1 cellular context compared by ENCODE assay signal in the genomic region with DNA sequence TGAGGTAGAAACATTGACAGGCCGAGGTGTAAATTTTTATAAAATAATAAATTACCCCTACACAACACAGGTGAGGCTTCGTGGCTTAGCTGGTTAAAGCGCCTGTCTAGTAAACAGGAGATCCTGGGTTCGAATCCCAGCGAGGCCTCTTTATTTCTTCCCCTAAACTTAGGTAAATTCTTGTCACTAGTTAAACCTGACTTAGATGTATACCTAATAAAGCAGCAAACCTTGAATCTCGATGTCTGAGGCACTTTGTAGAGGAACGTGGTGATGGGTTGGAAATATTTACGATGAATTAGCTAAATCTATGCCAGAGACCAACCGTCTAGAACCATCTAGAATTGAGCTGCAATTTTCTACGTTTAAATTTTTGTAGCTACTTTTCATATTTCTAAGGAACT.
TF ChIP-seq lines count a peak whose summit lies in the region.

No MANE protein-coding gene starts in this region.

TF ChIP-seq in WTC11, 78 proteins besides CTCF, POLR2A, EP300 and RAD21 (continued from another document and continues in another):
- TF ChIP-seq, protein P1, sequence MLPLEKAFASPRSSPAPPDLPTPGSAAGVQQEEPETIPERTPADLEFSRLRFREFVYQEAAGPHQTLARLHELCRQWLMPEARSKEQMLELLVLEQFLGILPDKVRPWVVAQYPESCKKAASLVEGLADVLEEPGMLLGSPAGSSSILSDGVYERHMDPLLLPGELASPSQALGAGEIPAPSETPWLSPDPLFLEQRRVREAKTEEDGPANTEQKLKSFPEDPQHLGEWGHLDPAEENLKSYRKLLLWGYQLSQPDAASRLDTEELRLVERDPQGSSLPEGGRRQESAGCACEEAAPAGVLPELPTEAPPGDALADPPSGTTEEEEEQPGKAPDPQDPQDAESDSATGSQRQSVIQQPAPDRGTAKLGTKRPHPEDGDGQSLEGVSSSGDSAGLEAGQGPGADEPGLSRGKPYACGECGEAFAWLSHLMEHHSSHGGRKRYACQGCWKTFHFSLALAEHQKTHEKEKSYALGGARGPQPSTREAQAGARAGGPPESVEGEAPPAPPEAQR (CRISPR knock-in tag; IDR thresholded peaks at IDR 0.05): no peak
- TF ChIP-seq ATF1 (CRISPR knock-in tag; IDR thresholded peaks at IDR 0.05) (no peak), ZNF121 (CRISPR knock-in tag; IDR thresholded peaks at IDR 0.05) (no peak), ZNF138 (CRISPR knock-in tag; conservative IDR thresholded peaks at IDR 0.05) (no peak), MXD4 (CRISPR knock-in tag; IDR thresholded peaks at IDR 0.05; ENCODE audit: borderline replicate concordance) (no peak), FOXJ3 (CRISPR knock-in tag; IDR thresholded peaks at IDR 0.05; ENCODE audit: borderline replicate concordance) (no peak), HMGA2 (CRISPR knock-in tag; IDR thresholded peaks at IDR 0.05) (no peak), NR1H2 (CRISPR knock-in tag; IDR thresholded peaks at IDR 0.05) (no peak), ZNF423 (CRISPR knock-in tag; IDR thresholded peaks at IDR 0.05) (no peak), IRF2 (CRISPR knock-in tag; IDR thresholded peaks at IDR 0.05; ENCODE audit: borderline replicate concordance, low read depth) (no peak), NFE2L1 (CRISPR knock-in tag; IDR thresholded peaks at IDR 0.05) (no peak), EMX1 (CRISPR knock-in tag; IDR thresholded peaks at IDR 0.05) (peak; percentile 85; the same call in 1 of the 2 replicates), MYBL2 (CRISPR knock-in tag; IDR thresholded peaks at IDR 0.05) (no peak), CREM (CRISPR knock-in tag; IDR thresholded peaks at IDR 0.05) (no peak), ZNF416 (CRISPR knock-in tag; IDR thresholded peaks at IDR 0.05) (no peak), TP53 (CRISPR knock-in tag; IDR thresholded peaks at IDR 0.05) (no peak), NFYB (CRISPR knock-in tag; conservative IDR thresholded peaks at IDR 0.05; ENCODE audit: low read depth) (no peak), JAZF1 (CRISPR knock-in tag; IDR thresholded peaks at IDR 0.05) (no peak), KAT7 (CRISPR knock-in tag; IDR thresholded peaks at IDR 0.05; ENCODE audit: borderline replicate concordance) (no peak), SMAD3 (CRISPR knock-in tag; IDR thresholded peaks at IDR 0.05; ENCODE audit: borderline replicate concordance) (no peak)
- TF ChIP-seq, protein P2, sequence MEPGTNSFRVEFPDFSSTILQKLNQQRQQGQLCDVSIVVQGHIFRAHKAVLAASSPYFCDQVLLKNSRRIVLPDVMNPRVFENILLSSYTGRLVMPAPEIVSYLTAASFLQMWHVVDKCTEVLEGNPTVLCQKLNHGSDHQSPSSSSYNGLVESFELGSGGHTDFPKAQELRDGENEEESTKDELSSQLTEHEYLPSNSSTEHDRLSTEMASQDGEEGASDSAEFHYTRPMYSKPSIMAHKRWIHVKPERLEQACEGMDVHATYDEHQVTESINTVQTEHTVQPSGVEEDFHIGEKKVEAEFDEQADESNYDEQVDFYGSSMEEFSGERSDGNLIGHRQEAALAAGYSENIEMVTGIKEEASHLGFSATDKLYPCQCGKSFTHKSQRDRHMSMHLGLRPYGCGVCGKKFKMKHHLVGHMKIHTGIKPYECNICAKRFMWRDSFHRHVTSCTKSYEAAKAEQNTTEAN (CRISPR knock-in tag; IDR thresholded peaks at IDR 0.05): no peak
- TF ChIP-seq, protein P3, sequence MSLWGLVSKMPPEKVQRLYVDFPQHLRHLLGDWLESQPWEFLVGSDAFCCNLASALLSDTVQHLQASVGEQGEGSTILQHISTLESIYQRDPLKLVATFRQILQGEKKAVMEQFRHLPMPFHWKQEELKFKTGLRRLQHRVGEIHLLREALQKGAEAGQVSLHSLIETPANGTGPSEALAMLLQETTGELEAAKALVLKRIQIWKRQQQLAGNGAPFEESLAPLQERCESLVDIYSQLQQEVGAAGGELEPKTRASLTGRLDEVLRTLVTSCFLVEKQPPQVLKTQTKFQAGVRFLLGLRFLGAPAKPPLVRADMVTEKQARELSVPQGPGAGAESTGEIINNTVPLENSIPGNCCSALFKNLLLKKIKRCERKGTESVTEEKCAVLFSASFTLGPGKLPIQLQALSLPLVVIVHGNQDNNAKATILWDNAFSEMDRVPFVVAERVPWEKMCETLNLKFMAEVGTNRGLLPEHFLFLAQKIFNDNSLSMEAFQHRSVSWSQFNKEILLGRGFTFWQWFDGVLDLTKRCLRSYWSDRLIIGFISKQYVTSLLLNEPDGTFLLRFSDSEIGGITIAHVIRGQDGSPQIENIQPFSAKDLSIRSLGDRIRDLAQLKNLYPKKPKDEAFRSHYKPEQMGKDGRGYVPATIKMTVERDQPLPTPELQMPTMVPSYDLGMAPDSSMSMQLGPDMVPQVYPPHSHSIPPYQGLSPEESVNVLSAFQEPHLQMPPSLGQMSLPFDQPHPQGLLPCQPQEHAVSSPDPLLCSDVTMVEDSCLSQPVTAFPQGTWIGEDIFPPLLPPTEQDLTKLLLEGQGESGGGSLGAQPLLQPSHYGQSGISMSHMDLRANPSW (CRISPR knock-in tag; conservative IDR thresholded peaks at IDR 0.05; ENCODE audit: low read depth): no peak
- TF ChIP-seq, protein P4, sequence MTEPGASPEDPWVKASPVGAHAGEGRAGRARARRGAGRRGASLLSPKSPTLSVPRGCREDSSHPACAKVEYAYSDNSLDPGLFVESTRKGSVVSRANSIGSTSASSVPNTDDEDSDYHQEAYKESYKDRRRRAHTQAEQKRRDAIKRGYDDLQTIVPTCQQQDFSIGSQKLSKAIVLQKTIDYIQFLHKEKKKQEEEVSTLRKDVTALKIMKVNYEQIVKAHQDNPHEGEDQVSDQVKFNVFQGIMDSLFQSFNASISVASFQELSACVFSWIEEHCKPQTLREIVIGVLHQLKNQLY (CRISPR knock-in tag; IDR thresholded peaks at IDR 0.05): no peak
- TF ChIP-seq, protein P5, sequence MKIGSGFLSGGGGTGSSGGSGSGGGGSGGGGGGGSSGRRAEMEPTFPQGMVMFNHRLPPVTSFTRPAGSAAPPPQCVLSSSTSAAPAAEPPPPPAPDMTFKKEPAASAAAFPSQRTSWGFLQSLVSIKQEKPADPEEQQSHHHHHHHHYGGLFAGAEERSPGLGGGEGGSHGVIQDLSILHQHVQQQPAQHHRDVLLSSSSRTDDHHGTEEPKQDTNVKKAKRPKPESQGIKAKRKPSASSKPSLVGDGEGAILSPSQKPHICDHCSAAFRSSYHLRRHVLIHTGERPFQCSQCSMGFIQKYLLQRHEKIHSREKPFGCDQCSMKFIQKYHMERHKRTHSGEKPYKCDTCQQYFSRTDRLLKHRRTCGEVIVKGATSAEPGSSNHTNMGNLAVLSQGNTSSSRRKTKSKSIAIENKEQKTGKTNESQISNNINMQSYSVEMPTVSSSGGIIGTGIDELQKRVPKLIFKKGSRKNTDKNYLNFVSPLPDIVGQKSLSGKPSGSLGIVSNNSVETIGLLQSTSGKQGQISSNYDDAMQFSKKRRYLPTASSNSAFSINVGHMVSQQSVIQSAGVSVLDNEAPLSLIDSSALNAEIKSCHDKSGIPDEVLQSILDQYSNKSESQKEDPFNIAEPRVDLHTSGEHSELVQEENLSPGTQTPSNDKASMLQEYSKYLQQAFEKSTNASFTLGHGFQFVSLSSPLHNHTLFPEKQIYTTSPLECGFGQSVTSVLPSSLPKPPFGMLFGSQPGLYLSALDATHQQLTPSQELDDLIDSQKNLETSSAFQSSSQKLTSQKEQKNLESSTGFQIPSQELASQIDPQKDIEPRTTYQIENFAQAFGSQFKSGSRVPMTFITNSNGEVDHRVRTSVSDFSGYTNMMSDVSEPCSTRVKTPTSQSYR (CRISPR knock-in tag; IDR thresholded peaks at IDR 0.05): no peak
- TF ChIP-seq, protein P6, sequence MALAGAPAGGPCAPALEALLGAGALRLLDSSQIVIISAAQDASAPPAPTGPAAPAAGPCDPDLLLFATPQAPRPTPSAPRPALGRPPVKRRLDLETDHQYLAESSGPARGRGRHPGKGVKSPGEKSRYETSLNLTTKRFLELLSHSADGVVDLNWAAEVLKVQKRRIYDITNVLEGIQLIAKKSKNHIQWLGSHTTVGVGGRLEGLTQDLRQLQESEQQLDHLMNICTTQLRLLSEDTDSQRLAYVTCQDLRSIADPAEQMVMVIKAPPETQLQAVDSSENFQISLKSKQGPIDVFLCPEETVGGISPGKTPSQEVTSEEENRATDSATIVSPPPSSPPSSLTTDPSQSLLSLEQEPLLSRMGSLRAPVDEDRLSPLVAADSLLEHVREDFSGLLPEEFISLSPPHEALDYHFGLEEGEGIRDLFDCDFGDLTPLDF (CRISPR knock-in tag; IDR thresholded peaks at IDR 0.05): no peak
- TF ChIP-seq, protein P7, sequence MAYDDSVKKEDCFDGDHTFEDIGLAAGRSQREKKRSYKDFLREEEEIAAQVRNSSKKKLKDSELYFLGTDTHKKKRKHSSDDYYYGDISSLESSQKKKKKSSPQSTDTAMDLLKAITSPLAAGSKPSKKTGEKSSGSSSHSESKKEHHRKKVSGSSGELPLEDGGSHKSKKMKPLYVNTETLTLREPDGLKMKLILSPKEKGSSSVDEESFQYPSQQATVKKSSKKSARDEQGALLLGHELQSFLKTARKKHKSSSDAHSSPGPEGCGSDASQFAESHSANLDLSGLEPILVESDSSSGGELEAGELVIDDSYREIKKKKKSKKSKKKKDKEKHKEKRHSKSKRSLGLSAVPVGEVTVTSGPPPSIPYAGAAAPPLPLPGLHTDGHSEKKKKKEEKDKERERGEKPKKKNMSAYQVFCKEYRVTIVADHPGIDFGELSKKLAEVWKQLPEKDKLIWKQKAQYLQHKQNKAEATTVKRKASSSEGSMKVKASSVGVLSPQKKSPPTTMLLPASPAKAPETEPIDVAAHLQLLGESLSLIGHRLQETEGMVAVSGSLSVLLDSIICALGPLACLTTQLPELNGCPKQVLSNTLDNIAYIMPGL (CRISPR knock-in tag; IDR thresholded peaks at IDR 0.05): no peak
- TF ChIP-seq, protein P8, sequence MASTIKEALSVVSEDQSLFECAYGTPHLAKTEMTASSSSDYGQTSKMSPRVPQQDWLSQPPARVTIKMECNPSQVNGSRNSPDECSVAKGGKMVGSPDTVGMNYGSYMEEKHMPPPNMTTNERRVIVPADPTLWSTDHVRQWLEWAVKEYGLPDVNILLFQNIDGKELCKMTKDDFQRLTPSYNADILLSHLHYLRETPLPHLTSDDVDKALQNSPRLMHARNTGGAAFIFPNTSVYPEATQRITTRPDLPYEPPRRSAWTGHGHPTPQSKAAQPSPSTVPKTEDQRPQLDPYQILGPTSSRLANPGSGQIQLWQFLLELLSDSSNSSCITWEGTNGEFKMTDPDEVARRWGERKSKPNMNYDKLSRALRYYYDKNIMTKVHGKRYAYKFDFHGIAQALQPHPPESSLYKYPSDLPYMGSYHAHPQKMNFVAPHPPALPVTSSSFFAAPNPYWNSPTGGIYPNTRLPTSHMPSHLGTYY (CRISPR knock-in tag; IDR thresholded peaks at IDR 0.05): 0 out of 2 replicates have a peak, but pooled peaks have one; percentile 74
- TF ChIP-seq, protein P9, sequence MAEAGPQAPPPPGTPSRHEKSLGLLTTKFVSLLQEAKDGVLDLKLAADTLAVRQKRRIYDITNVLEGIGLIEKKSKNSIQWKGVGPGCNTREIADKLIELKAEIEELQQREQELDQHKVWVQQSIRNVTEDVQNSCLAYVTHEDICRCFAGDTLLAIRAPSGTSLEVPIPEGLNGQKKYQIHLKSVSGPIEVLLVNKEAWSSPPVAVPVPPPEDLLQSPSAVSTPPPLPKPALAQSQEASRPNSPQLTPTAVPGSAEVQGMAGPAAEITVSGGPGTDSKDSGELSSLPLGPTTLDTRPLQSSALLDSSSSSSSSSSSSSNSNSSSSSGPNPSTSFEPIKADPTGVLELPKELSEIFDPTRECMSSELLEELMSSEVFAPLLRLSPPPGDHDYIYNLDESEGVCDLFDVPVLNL (CRISPR knock-in tag; IDR thresholded peaks at IDR 0.05; ENCODE audit: borderline replicate concordance, low read depth): no peak
- TF ChIP-seq, protein P10, sequence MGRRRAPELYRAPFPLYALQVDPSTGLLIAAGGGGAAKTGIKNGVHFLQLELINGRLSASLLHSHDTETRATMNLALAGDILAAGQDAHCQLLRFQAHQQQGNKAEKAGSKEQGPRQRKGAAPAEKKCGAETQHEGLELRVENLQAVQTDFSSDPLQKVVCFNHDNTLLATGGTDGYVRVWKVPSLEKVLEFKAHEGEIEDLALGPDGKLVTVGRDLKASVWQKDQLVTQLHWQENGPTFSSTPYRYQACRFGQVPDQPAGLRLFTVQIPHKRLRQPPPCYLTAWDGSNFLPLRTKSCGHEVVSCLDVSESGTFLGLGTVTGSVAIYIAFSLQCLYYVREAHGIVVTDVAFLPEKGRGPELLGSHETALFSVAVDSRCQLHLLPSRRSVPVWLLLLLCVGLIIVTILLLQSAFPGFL (CRISPR knock-in tag; IDR thresholded peaks at IDR 0.05; ENCODE audit: borderline replicate concordance): no peak
- TF ChIP-seq, protein P11, sequence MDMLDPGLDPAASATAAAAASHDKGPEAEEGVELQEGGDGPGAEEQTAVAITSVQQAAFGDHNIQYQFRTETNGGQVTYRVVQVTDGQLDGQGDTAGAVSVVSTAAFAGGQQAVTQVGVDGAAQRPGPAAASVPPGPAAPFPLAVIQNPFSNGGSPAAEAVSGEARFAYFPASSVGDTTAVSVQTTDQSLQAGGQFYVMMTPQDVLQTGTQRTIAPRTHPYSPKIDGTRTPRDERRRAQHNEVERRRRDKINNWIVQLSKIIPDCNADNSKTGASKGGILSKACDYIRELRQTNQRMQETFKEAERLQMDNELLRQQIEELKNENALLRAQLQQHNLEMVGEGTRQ (CRISPR knock-in tag; IDR thresholded peaks at IDR 0.05): no peak
- TF ChIP-seq, protein P12, sequence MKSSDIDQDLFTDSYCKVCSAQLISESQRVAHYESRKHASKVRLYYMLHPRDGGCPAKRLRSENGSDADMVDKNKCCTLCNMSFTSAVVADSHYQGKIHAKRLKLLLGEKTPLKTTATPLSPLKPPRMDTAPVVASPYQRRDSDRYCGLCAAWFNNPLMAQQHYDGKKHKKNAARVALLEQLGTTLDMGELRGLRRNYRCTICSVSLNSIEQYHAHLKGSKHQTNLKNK (CRISPR knock-in tag; IDR thresholded peaks at IDR 0.05): no peak
- TF ChIP-seq, protein P13, sequence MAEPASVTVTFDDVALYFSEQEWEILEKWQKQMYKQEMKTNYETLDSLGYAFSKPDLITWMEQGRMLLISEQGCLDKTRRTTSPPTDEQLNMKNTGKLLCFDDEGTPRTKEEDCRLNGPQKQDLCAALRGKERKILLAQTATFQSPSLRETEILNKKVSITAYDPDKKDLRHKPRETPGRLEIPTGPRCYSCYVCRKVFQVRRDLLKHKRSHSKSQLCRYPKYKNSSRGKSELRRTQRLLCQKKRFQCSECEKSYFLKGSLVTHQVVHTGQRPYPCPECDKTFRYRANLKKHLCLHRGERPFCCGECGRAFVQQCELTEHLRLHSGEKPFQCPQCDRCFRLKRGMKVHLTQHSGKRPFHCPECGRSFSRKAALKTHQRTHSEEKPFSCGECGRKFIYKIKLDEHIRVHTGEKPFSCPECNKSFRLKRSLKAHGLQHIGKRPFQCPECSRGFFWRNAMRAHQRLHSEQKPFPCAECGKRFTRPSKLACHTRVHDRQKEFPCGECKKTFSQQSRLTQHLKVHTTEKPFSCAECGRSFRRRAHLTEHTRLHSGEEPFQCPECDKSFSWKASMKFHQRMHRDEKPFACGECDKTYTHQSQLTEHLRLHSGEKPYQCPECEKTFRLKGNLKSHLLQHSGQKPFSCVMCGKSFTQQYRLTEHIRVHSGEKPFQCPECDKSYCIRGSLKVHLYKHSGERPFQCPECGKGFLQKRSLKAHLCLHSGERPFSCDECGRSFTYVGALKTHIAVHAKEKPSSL (CRISPR knock-in tag; conservative IDR thresholded peaks at IDR 0.05): 0 out of 2 replicates have a peak, but pooled peaks have one; percentile 54
